Comparison of ENCODE assay signal across 25 cellular contexts in genomic region chr2:42741140-42741539, GRCh38. TPM values are rescaled to one million over a fixed set of nuclear protein-coding genes. Genes with fewer than 3 reads are reported as not detected.
"Had no signal": no experiment of that assay in that cellular context is flagged by ENCODE, and none has a peak within 500 bp of the region (broad histone marks: within the 10 kb centered on the region; RNA-seq: fewer than 3 reads in every experiment).

No MANE protein-coding gene starts in this region.

- H3K27me3 ChIP-seq: esophagus muscularis mucosa, gastroesophageal sphincter, neutrophil, testis, tibial nerve had no signal

- H3K9me3 ChIP-seq: esophagus muscularis mucosa, gastroesophageal sphincter, neutrophil, psoas muscle, testis had no signal

- H3K4me1 Mint-ChIP-seq: stimulated activated naive CD8-positive, alpha-beta T cell treated with anti-CD3 and anti-CD28 coated beads, Interleukin-15, amount 100 ng/mL, for 72 hours had no signal

- H3K27me3 Mint-ChIP-seq: effector memory CD8-positive, alpha-beta T cell; naive thymus-derived CD8-positive, alpha-beta T cell; stimulated activated naive B cell treated with anti-CD40 and anti-IgM and Interleukin-4, amounts not matched to agents 10 μg/mL and 1 μg/mL and 100 μg/mL, for 72 hours; stimulated activated naive CD8-positive, alpha-beta T cell treated with anti-CD3 and anti-CD28 coated beads, Interleukin-15, amount 100 ng/mL, for 72 hours had no signal

- H3K27ac Mint-ChIP-seq: dendritic cell treated with granulocyte-macrophage colony-stimulating factor and Interleukin-4, amounts not matched to agents 40 ng/mL and 50 ng/mL, for 4 days; immature natural killer cell; naive thymus-derived CD8-positive, alpha-beta T cell; stimulated activated naive B cell treated with anti-CD40 and anti-IgM and Interleukin-4, amounts not matched to agents 10 μg/mL and 1 μg/mL and 100 μg/mL, for 72 hours; stimulated activated naive CD8-positive, alpha-beta T cell treated with anti-CD3 and anti-CD28 coated beads, Interleukin-15, amount 100 ng/mL, for 72 hours had no signal

- H3K4me1 ChIP-seq: esophagus muscularis mucosa, gastroesophageal sphincter, psoas muscle, testis, tibial nerve had no signal

- FAIRE-seq: keratinocyte had no signal

- H3K4me3 Mint-ChIP-seq: dendritic cell treated with granulocyte-macrophage colony-stimulating factor and Interleukin-4, amounts not matched to agents 40 ng/mL and 50 ng/mL, for 4 days; effector memory CD8-positive, alpha-beta T cell; immature natural killer cell; naive thymus-derived CD8-positive, alpha-beta T cell; stimulated activated naive B cell treated with anti-CD40 and anti-IgM and Interleukin-4, amounts not matched to agents 10 μg/mL and 1 μg/mL and 100 μg/mL, for 72 hours; stimulated activated naive CD8-positive, alpha-beta T cell treated with anti-CD3 and anti-CD28 coated beads, Interleukin-15, amount 100 ng/mL, for 72 hours had no signal

- H3K27ac ChIP-seq: epithelial cell of prostate, esophagus muscularis mucosa, gastroesophageal sphincter, neutrophil, psoas muscle, testis, tibial nerve had no signal

- H3K4me3 ChIP-seq: esophagus muscularis mucosa, gastroesophageal sphincter, mucosa of descending colon, psoas muscle, testis, tibial nerve had no signal

- H3K36me3 ChIP-seq: neutrophil had no signal

- DNase-seq: effector memory CD8-positive, alpha-beta T cell; foreskin fibroblast; glutamatergic neuron; immature natural killer cell; left cardiac atrium; left ventricle myocardium superior; mucosa of descending colon; naive thymus-derived CD8-positive, alpha-beta T cell; psoas muscle; retina; stimulated activated CD4-positive, alpha-beta T cell treated with anti-CD3 and anti-CD28 coated beads, Interleukin-2, amount 100 ng/mL, for 24 hours; stimulated activated CD4-positive, alpha-beta T cell treated with anti-CD3 and anti-CD28 coated beads, Interleukin-4, amount 100 ng/mL, for 4 hours; stimulated activated naive B cell treated with anti-CD40 and anti-IgM and Interleukin-4, amounts not matched to agents 10 μg/mL and 1 μg/mL and 100 μg/mL, for 72 hours; stimulated activated naive CD8-positive, alpha-beta T cell treated with anti-CD3 and anti-CD28 coated beads, Interleukin-15, amount 100 ng/mL, for 72 hours; testis had no signal

- ATAC-seq: effector memory CD8-positive, alpha-beta T cell; gastroesophageal sphincter; left cardiac atrium; left ventricle myocardium superior; mucosa of descending colon; naive thymus-derived CD8-positive, alpha-beta T cell; psoas muscle; sciatic nerve; stimulated activated naive B cell treated with anti-CD40 and anti-IgM and Interleukin-4, amounts not matched to agents 10 μg/mL and 1 μg/mL and 100 μg/mL, for 72 hours; stimulated activated naive CD8-positive, alpha-beta T cell treated with anti-CD3 and anti-CD28 coated beads, Interleukin-15, amount 100 ng/mL, for 72 hours had no signal

RNA-seq across cellular contexts. Expression of gene OXER1, which starts 22.8 kb away (rescaled TPM):
- total RNA-seq: osteoblast had no signal
- polyA plus RNA-seq: immature natural killer cell, keratinocyte, neural cell had no signal

RNA-seq across cellular contexts. Expression of gene HAAO, which starts 51.2 kb away (rescaled TPM):
- polyA plus RNA-seq: neural cell had no signal
